Comparison of ENCODE assay signal across 8 cellular contexts in genomic region chr17:49132699-49133364, GRCh38.
A peak's percentile ranks its signal among the peaks of the same experiment; 100 is the strongest.
DNase-seq lines count a peak whose midpoint lies in the region; ATAC-seq and TF ChIP-seq lines count a peak whose summit lies in the region.

Gene B4GALNT2, plus strand, starts transcription at chr17:49132769. Its CDS starts 24 bp downstream, at chr17:49132793.

- H3K27me3 ChIP-seq in mucosa of rectum (ENCODE audit: control insufficient read depth in 2 of 2, insufficient read depth in 2 of 2, low read length in 2 of 2) (peaks cover 4 to 6% of the 10 kb centered on the region in 2 donors), MM.1S (replicated peaks; ENCODE audit: insufficient read depth, low read length) (peaks cover 37% of the 10 kb centered on the region)

- no peak within 1 kb of the TSS for H3K4me2 ChIP-seq in MM.1S (ENCODE audit: low read depth, low read length)

- H3F3A ChIP-seq in MM.1S (ENCODE audit: insufficient read depth, low read length): no peaks in the 10 kb centered on the region

- peak within 1 kb of the TSS; percentile 63 to 72 for H3K9ac ChIP-seq in mucosa of rectum (ENCODE audit: low read depth in 1 of 2, low read length in 2 of 2)
- no peak within 1 kb of the TSS for H3K9ac ChIP-seq in MM.1S (ENCODE audit: low read length)

- DNase-seq in ACHN: peak; percentile 21
- DNase-seq in HuH-7.5 (ENCODE audit: low spot score): peak; percentile 65
- DNase-seq in cardiac fibroblast (ENCODE audit: low read depth in 2 of 2): no peak
- DNase-seq in MM.1S: no peak
- DNase-seq in NCI-H2227 (lab: John Stamatoyannopoulos, UW; ENCODE audit: unreplicated experiment): no peak
- no peak for DNase-seq in HCEC 1CT

- no peaks in the 10 kb centered on the region for H3K9me3 ChIP-seq in mucosa of rectum (ENCODE audit: control insufficient read depth in 2 of 2, low read length in 2 of 2)
- no peaks in the 10 kb centered on the region for H3K9me3 ChIP-seq in MM.1S (replicated peaks; ENCODE audit: insufficient read depth, low read length)

- no peak within 1 kb of the TSS for H2AFZ ChIP-seq in MM.1S (ENCODE audit: low read length)

- H3K79me2 ChIP-seq in MM.1S (ENCODE audit: low read length): no peaks in the 10 kb centered on the region

- no peaks in the 10 kb centered on the region for H4K20me1 ChIP-seq in MM.1S (ENCODE audit: insufficient read depth, low read length)

- no peaks in the 10 kb centered on the region for H3K9me2 ChIP-seq in MM.1S (replicated peaks; ENCODE audit: insufficient read depth, low read length)

- H3K36me3 ChIP-seq in mucosa of rectum (ENCODE audit: control insufficient read depth in 2 of 2, insufficient read depth in 2 of 2, low read length in 2 of 2) (no peaks in the 10 kb centered on the region), MM.1S (replicated peaks; ENCODE audit: insufficient read depth, low read length) (no peaks in the 10 kb centered on the region)

- in situ Hi-C loops in ACHN (cut with HindIII; ENCODE audit: low pct_ligation_motif_present, low pct_unique_long_range_greater_than_20kb, low sequenced_read_pairs): no loop called here

- H3K4me3 ChIP-seq in cardiac fibroblast (replicated peaks in 1 of 2; ENCODE audit: low read depth in 2 of 2, low read length in 2 of 2): peak within 1 kb of the TSS; percentile 23 to 39
- H3K4me3 ChIP-seq in mucosa of rectum (ENCODE audit: low read length in 2 of 2): peak within 1 kb of the TSS; percentile 70 to 72
- no peak within 1 kb of the TSS for H3K4me3 ChIP-seq in MM.1S (ENCODE audit: low read length)

- TF ChIP-seq CTCF in cardiac fibroblast (IDR thresholded peaks at IDR 0.05; ENCODE audit: low read depth, low read length) (no peak), MM.1S (IDR thresholded peaks at IDR 0.05; ENCODE audit: low read length) (no peak)

- H3K27ac ChIP-seq in mucosa of rectum (ENCODE audit: low read depth in 2 of 2, low read length in 2 of 2) (peak within 1 kb of the TSS; percentile 42 to 72), MM.1S (ENCODE audit: low read length) (no peak within 1 kb of the TSS)

- H3K4me1 ChIP-seq in mucosa of rectum (ENCODE audit: control insufficient read depth in 2 of 2, insufficient read depth in 2 of 2, low read length in 2 of 2) (peaks cover 2 to 6% of the 10 kb centered on the region in 2 donors), MM.1S (ENCODE audit: low read length) (no peaks in the 10 kb centered on the region)

- ATAC-seq in GM21576 (IDR thresholded peaks at IDR 0.05; ENCODE audit: unreplicated experiment): no peak

Comparison
In these comparisons a context has a peak if more than half of its experiments do, and no peak if none do; other contexts are left out.
1. DNase-seq: peak in ACHN (single experiment) and HuH-7.5 (single experiment); none in cardiac fibroblast (0 of 2), MM.1S (single experiment), NCI-H2227 (single experiment) and HCEC 1CT (single experiment).